Comparison of ENCODE assay signal across 16 cellular contexts in genomic region chr4:3680656-3681055, GRCh38.
DNase-seq lines count a peak whose midpoint lies in the region; ATAC-seq and TF ChIP-seq lines count a peak whose summit lies in the region.
"Had no signal": no experiment of that assay in that cellular context is flagged by ENCODE, and none has a peak within 500 bp of the region (broad histone marks: within the 10 kb centered on the region; RNA-seq: fewer than 3 reads in every experiment).

No MANE protein-coding gene starts in this region.

- WGBS in suprapubic skin = 86% methylated on average over 16 of the region's 16 CpGs

- no peaks in the 10 kb centered on the region for H3K9me3 Mint-ChIP-seq in chondrocyte (ENCODE audit: low read depth)
- H3K9me3 Mint-ChIP-seq: CD8-positive, alpha-beta T cell had no signal

- intact Hi-C loops in left cardiac atrium (cut with DNase I) (no loop called here), left ventricle myocardium superior (cut with micrococcal nuclease) (no loop called here), lower lobe of right lung (cut with DNase I) (no loop called here)

- H3K36me3 Mint-ChIP-seq in chondrocyte (ENCODE audit: low read depth) = no peaks in the 10 kb centered on the region
- H3K36me3 Mint-ChIP-seq: CD8-positive, alpha-beta T cell had no signal

- peaks cover 39% of the 10 kb centered on the region for H3K27me3 Mint-ChIP-seq in chondrocyte (ENCODE audit: low read depth)

- H3K27ac Mint-ChIP-seq in chondrocyte (ENCODE audit: unreplicated experiment) = no peak overlapping the region
- H3K27ac Mint-ChIP-seq: CD8-positive, alpha-beta T cell had no signal

- TF ChIP-seq CTCF in chondrocyte (IDR thresholded peaks at IDR 0.05) = no peak
- TF ChIP-seq CTCF in lower lobe of right lung (IDR thresholded peaks at IDR 0.05) = no peak
- no peak for TF ChIP-seq CTCF in suprapubic skin (IDR thresholded peaks at IDR 0.05)

- peak; percentile 2 for DNase-seq in left cardiac atrium
- DNase-seq in left ventricle myocardium superior = no peak
- peak; percentile 41 for DNase-seq in chondrocyte (ENCODE audit: low spot score)
- peak; percentile 19 for DNase-seq in lower lobe of right lung
- peak; percentile 10 to 60 for DNase-seq in suprapubic skin (ENCODE audit: low spot score in 2 of 2)
- no peak for DNase-seq in HuH-7.5 (ENCODE audit: low spot score)
- DNase-seq in SK-N-DZ (ENCODE audit: low spot score) = no peak
- DNase-seq in NCI-H524 treated with DMSO at 0.1 percent for 48 hours (lab: John Stamatoyannopoulos, UW) = no peak
- DNase-seq: 8988T; CD8-positive, alpha-beta T cell; DMS 273 treated with DMSO at 0.1 percent for 48 hours; DMS53; DND-41; EL had no signal

- ATAC-seq in left cardiac atrium = no peak
- ATAC-seq in left ventricle myocardium superior = no peak
- ATAC-seq in lower lobe of right lung = no peak
- ATAC-seq: CD8-positive, alpha-beta T cell had no signal

- TF ChIP-seq POLR2A in suprapubic skin (IDR thresholded peaks at IDR 0.05) = no peak

- H3K4me3 ChIP-seq in lower lobe of right lung (no peak overlapping the region), suprapubic skin (no peak overlapping the region)
- H3K4me3 ChIP-seq: BLaER1 treated with 17β-estradiol and CSF1 and Interleukin-3, amounts not matched to agents 10 nM and 100 nM; HAP-1 had no signal

- TF ChIP-seq EP300 in suprapubic skin (IDR thresholded peaks at IDR 0.05) = no peak

- H3K9me3 ChIP-seq in lower lobe of right lung (no peaks in the 10 kb centered on the region), suprapubic skin (no peaks in the 10 kb centered on the region)
- H3K9me3 ChIP-seq: HAP-1 had no signal

- H3K4me3 Mint-ChIP-seq in chondrocyte (ENCODE audit: unreplicated experiment) = no peak overlapping the region
- H3K4me3 Mint-ChIP-seq: CD8-positive, alpha-beta T cell had no signal

- H3K4me1 ChIP-seq in lower lobe of right lung (no peaks in the 10 kb centered on the region), suprapubic skin (no peaks in the 10 kb centered on the region)
- H3K4me1 ChIP-seq: HAP-1 had no signal

- H3K27me3 ChIP-seq in lower lobe of right lung (ENCODE audit: low read depth) = peaks cover 12% of the 10 kb centered on the region
- H3K27me3 ChIP-seq in suprapubic skin = peaks cover 81% of the 10 kb centered on the region
- H3K27me3 ChIP-seq: BLaER1 treated with 17β-estradiol and CSF1 and Interleukin-3, amounts not matched to agents 10 nM and 100 nM had no signal

- H3K27ac ChIP-seq in lower lobe of right lung = no peak overlapping the region
- no peak overlapping the region for H3K27ac ChIP-seq in suprapubic skin
- H3K27ac ChIP-seq: BLaER1 treated with 17β-estradiol and CSF1 and Interleukin-3, amounts not matched to agents 10 nM and 100 nM had no signal

- no peaks in the 10 kb centered on the region for H3K4me1 Mint-ChIP-seq in chondrocyte (ENCODE audit: low read depth)

- no peaks in the 10 kb centered on the region for H3K36me3 ChIP-seq in lower lobe of right lung
- H3K36me3 ChIP-seq in suprapubic skin = no peaks in the 10 kb centered on the region
- H3K36me3 ChIP-seq: BLaER1 treated with 17β-estradiol and CSF1 and Interleukin-3, amounts not matched to agents 10 nM and 100 nM; HAP-1 had no signal

Comparison
In these comparisons a context has a peak if more than half of its experiments do, and no peak if none do; other contexts are left out.
1. DNase-seq: peak in left cardiac atrium (single experiment), chondrocyte (single experiment), lower lobe of right lung (single experiment) and suprapubic skin (2 of 2); none in left ventricle myocardium superior (single experiment), HuH-7.5 (single experiment), SK-N-DZ (single experiment) and NCI-H524 treated with DMSO at 0.1 percent for 48 hours (single experiment).